Comparison of ENCODE assay signal across 22 cellular contexts in the genomic region with DNA sequence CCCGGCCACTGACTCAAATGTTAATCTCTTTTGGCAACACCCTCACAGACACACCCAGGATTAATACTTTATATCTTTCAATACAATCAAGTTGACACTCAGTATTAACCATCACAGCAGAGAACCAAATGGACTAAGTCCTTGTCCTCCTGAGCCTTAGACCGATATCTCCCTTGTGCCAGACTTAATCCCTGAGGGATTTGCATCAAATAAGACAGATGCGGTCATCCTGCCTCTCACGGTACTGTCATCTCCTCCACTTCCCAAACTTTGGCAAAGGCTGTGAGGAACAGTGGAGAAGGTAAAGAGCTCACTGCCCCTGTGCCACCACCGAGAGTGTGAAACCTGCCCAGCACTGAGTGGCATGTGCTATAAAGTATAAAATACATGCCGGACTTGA.
"Had no signal": no experiment of that assay in that cellular context is flagged by ENCODE, and none has a peak within 500 bp of the region (broad histone marks: within the 10 kb centered on the region; RNA-seq: fewer than 3 reads in every experiment).

No MANE protein-coding gene starts in this region.

- H3K4me3 ChIP-seq: K562 had no signal

- FAIRE-seq: K562, RCC 7860 had no signal

- H3K9ac ChIP-seq: KMS-11, SK-N-SH had no signal

- ATAC-seq: K562, T-cell had no signal

- H3K27ac ChIP-seq: KMS-11 had no signal

- H3K4me2 ChIP-seq: KMS-11, SK-N-SH had no signal

- H3K9me3 ChIP-seq: SK-N-SH had no signal

- DNase-seq: Kasumi-1, MM.1S, NCI-H1092 treated with DMSO at 0.1 percent for 48 hours, NCI-H1436, NCI-H187, NCI-H2029, NCI-H2081 treated with DMSO at 0.1 percent for 48 hours, NCI-H2171 treated with DMSO at 0.1 percent for 48 hours, NCI-H345, NCI-H446 treated with DMSO at 0.1 percent for 48 hours, NCI-H510A treated with DMSO at 0.1 percent for 48 hours, NCI-H69, NCI-H774, Right ventricle myocardium superior, RPMI8226, SIG-M5, SK-N-SH, SW 1271, T-cell had no signal
